12 cellular contexts compared by ENCODE assay signal in genomic region chr4:41146196-41146595, GRCh38.
A peak's percentile ranks its signal among the peaks of the same experiment; 100 is the strongest.
DNase-seq lines count a peak whose midpoint lies in the region; ATAC-seq and TF ChIP-seq lines count a peak whose summit lies in the region.
"Had no signal": no experiment of that assay in that cellular context is flagged by ENCODE, and none has a peak within 500 bp of the region (broad histone marks: within the 10 kb centered on the region; RNA-seq: fewer than 3 reads in every experiment).

No MANE protein-coding gene starts in this region.

- H3K4me3 ChIP-seq in coronary artery (no peak overlapping the region), tibial artery (no peak overlapping the region), left lung (no peak overlapping the region)

- no peaks in the 10 kb centered on the region for H3K27me3 ChIP-seq in tibial artery
- H3K27me3 ChIP-seq in left lung: no peaks in the 10 kb centered on the region

- TF ChIP-seq CTCF in coronary artery (IDR thresholded peaks at IDR 0.05) (no peak), tibial artery (IDR thresholded peaks at IDR 0.05) (no peak), left lung (IDR thresholded peaks at IDR 0.05) (no peak)

- H3K9me3 ChIP-seq in tibial artery (no peaks in the 10 kb centered on the region), left lung (no peaks in the 10 kb centered on the region)

- peak overlapping the region; percentile 79 to 91 for H3K27ac ChIP-seq in coronary artery
- H3K27ac ChIP-seq in tibial artery: peak overlapping the region; percentile 77 to 80
- H3K27ac ChIP-seq in left lung: peak overlapping the region in 1 of 2 donors; percentile 85

- H3K4me1 ChIP-seq in tibial artery (peaks cover 11 to 97% (median 59%) of the 10 kb centered on the region in 4 donors), left lung (peaks cover 14 to 40% of the 10 kb centered on the region in 2 donors)

- intact Hi-C loops in tibial artery (cut with DNase I; ENCODE audit: low total_unique reads) (no loop called here), left lung (cut with DNase I) (no loop called here)

- DNase-seq in RPMI7951 (ENCODE audit: low read depth) (peak; percentile 40), coronary artery (ENCODE audit: low spot score) (no peak), myocyte (ENCODE audit: low read depth) (peak; percentile 41), tibial artery (no peak), NCI-H187 (lab: John Stamatoyannopoulos, UW) (no peak), left lung (no peak)
- DNase-seq: CD8-positive, alpha-beta memory T cell; naive B cell; NCI-H2081; stimulated activated CD4-positive, alpha-beta T cell treated with anti-CD3 and anti-CD28 coated beads, Interleukin-1b, Interleukin-23, amount 100 ng/mL, for 48 hours; stimulated activated naive B cell treated with anti-CD40 and anti-IgM and Interleukin-4, amounts not matched to agents 10 μg/mL and 1 μg/mL and 100 μg/mL, for 72 hours had no signal

- H3K36me3 ChIP-seq in tibial artery: no peaks in the 10 kb centered on the region
- H3K36me3 ChIP-seq in left lung: no peaks in the 10 kb centered on the region

- ATAC-seq in HG03097 (IDR thresholded peaks at IDR 0.05; ENCODE audit: low FRiP score, unreplicated experiment) (no peak), left lung (no peak)
- ATAC-seq: stimulated activated naive B cell treated with anti-CD40 and anti-IgM and Interleukin-4, amounts not matched to agents 10 μg/mL and 1 μg/mL and 100 μg/mL, for 72 hours had no signal

Comparison
In these comparisons a context has a peak if more than half of its experiments do, and no peak if none do; other contexts are left out.
1. DNase-seq: peak in RPMI7951 (single experiment) and myocyte (single experiment); none in coronary artery (single experiment), tibial artery (0 of 2), NCI-H187 (0 of 2) and left lung (0 of 2).